1 cellular context compared by ENCODE assay signal in the genomic region with DNA sequence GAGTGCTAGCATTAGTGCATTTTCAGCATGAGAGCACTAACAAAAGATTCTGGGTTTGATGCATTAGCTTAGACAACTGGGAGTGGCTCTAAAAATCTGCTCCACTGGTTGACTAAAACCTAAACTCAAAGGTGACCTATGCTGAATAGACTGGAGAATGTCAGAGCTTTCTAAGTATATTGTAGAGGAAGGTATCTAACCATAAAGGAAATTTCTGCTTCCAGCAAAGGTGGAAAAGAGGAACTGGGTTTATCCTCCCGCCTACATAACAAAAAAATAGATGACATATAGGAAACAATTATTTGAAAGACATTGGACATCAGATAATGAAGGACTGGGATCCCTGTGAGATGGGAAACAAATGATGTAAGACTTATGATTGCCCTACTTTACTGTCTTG.
TF ChIP-seq lines count a peak whose summit lies in the region.

No MANE protein-coding gene starts in this region.

TF ChIP-seq in GM12878, 131 proteins besides CTCF, POLR2A, EP300 and RAD21 (continued from another document):
- TF ChIP-seq, protein P1, sequence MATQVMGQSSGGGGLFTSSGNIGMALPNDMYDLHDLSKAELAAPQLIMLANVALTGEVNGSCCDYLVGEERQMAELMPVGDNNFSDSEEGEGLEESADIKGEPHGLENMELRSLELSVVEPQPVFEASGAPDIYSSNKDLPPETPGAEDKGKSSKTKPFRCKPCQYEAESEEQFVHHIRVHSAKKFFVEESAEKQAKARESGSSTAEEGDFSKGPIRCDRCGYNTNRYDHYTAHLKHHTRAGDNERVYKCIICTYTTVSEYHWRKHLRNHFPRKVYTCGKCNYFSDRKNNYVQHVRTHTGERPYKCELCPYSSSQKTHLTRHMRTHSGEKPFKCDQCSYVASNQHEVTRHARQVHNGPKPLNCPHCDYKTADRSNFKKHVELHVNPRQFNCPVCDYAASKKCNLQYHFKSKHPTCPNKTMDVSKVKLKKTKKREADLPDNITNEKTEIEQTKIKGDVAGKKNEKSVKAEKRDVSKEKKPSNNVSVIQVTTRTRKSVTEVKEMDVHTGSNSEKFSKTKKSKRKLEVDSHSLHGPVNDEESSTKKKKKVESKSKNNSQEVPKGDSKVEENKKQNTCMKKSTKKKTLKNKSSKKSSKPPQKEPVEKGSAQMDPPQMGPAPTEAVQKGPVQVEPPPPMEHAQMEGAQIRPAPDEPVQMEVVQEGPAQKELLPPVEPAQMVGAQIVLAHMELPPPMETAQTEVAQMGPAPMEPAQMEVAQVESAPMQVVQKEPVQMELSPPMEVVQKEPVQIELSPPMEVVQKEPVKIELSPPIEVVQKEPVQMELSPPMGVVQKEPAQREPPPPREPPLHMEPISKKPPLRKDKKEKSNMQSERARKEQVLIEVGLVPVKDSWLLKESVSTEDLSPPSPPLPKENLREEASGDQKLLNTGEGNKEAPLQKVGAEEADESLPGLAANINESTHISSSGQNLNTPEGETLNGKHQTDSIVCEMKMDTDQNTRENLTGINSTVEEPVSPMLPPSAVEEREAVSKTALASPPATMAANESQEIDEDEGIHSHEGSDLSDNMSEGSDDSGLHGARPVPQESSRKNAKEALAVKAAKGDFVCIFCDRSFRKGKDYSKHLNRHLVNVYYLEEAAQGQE (IDR thresholded peaks at IDR 0.05; ENCODE audit: low read depth, low read length), result no peak
- TF ChIP-seq POU2F2 (IDR thresholded peaks at IDR 0.05; ENCODE audit: borderline replicate concordance, low read depth, low read length) (no peak), IKZF1 (conservative IDR thresholded peaks at IDR 0.05) (peak; percentile 42), MEF2A (IDR thresholded peaks at IDR 0.05; ENCODE audit: insufficient read depth, low read depth, low read length) (0 out of 2 replicates have a peak, but pooled peaks have one; percentile 5), JUNB (IDR thresholded peaks at IDR 0.05) (peak; percentile 65), MTA3 (IDR thresholded peaks at IDR 0.05; ENCODE audit: borderline replicate concordance, low read length) (0 out of 2 replicates have a peak, but pooled peaks have one; percentile 12), RUNX3 (IDR thresholded peaks at IDR 0.05; ENCODE audit: low read length) (peak; percentile 53; the same call in 1 of the 2 replicates), RFX5 (IDR thresholded peaks at IDR 0.05; ENCODE audit: low read depth, low read length) (no peak)
- TF ChIP-seq, protein P2, sequence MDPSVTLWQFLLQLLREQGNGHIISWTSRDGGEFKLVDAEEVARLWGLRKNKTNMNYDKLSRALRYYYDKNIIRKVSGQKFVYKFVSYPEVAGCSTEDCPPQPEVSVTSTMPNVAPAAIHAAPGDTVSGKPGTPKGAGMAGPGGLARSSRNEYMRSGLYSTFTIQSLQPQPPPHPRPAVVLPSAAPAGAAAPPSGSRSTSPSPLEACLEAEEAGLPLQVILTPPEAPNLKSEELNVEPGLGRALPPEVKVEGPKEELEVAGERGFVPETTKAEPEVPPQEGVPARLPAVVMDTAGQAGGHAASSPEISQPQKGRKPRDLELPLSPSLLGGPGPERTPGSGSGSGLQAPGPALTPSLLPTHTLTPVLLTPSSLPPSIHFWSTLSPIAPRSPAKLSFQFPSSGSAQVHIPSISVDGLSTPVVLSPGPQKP (IDR thresholded peaks at IDR 0.05; ENCODE audit: low read depth, low read length), result no peak
